6 cellular contexts compared by ENCODE assay signal in the genomic region with DNA sequence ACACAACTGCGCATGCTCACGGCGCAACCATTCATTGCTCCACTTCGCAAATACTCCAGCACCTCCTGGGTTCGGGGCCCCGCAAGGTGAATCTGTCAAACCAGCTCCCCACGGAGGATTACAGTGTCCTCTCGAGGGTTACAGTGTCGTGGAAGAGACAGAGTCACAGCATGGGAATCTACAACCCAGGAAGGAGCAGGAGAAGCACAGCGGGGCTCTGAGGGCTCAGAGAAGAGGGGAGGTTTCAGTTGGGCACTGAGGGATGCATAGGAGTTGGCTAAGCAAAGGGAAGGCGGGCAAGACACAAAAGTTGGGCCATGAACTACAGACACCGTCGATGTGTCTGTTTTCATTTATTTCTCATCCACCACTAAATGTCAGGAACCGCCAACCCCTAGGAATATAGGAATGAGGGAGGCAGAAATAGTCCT. TPM values are rescaled to one million over a fixed set of nuclear protein-coding genes. Genes with fewer than 3 reads are reported as not detected.
DNase-seq lines count a peak whose midpoint lies in the region; ATAC-seq and TF ChIP-seq lines count a peak whose summit lies in the region.

No MANE protein-coding gene starts in this region.

- peaks cover 14% of the 10 kb centered on the region for H3K4me1 ChIP-seq in A673 (ENCODE audit: insufficient read depth, low read length, poor library complexity, severe bottlenecking)

- no peaks in the 10 kb centered on the region for H3K9me3 ChIP-seq in A673 (ENCODE audit: low read depth, low read length, poor library complexity, severe bottlenecking)

- peak overlapping the region; percentile 93 for H3K27ac ChIP-seq in A673 (ENCODE audit: low read depth, low read length, poor library complexity, severe bottlenecking)
- peak overlapping the region; percentile 43 to 99 (median 96) for H3K27ac ChIP-seq in dorsolateral prefrontal cortex

- ATAC-seq in HG03439 (IDR thresholded peaks at IDR 0.05; ENCODE audit: unreplicated experiment), result no peak
- no peak for ATAC-seq in HG02970 (IDR thresholded peaks at IDR 0.05; ENCODE audit: low FRiP score, unreplicated experiment)

- no peaks in the 10 kb centered on the region for H3K27me3 ChIP-seq in A673 (replicated peaks; ENCODE audit: insufficient read depth, low read depth, low read length, poor library complexity)
- H3K27me3 ChIP-seq in dorsolateral prefrontal cortex, result no peaks in the 10 kb centered on the region

- BruUV-seq in A673 (replicated peaks; lab: Mats Ljungman, UMichigan), result no TSS peak

- TF ChIP-seq CTCF in A673 (conservative IDR thresholded peaks at IDR 0.05; ENCODE audit: low read depth, low read length), result no peak
- no peak for TF ChIP-seq CTCF in LNCaP clone FGC (IDR thresholded peaks at IDR 0.05; ENCODE audit: control insufficient read depth, extremely low read depth, insufficient read depth)
- TF ChIP-seq CTCF in dorsolateral prefrontal cortex (IDR thresholded peaks at IDR 0.05 in 54 of 56, conservative IDR thresholded peaks at IDR 0.05 in 2 of 56; ENCODE audit: low read depth in 1 of 56, partially characterized antibody in 56 of 56), result no peak

- intact Hi-C loops in A673 (cut with micrococcal nuclease; ENCODE audit: unreplicated experiment), result no loop called here
- intact Hi-C loops in dorsolateral prefrontal cortex (cut with DNase I), result no loop called here

- peaks cover 25% of the 10 kb centered on the region for H3K36me3 ChIP-seq in A673 (ENCODE audit: insufficient read depth, low read length, poor library complexity, severe bottlenecking)

- H3K4me3 ChIP-seq in A673 (ENCODE audit: low read depth, low read length, poor library complexity, severe bottlenecking) (peak overlapping the region; percentile 70), LNCaP clone FGC (ENCODE audit: low read depth, low read length) (peak overlapping the region; percentile 81), dorsolateral prefrontal cortex (peak overlapping the region; percentile 61 to 100 (median 91))

- no peak for DNase-seq in A673 (ENCODE audit: low spot score)
- DNase-seq in LNCaP clone FGC (ENCODE audit: low read depth), result no peak
- peak in 1 of 10 donors; percentile 86 for DNase-seq in dorsolateral prefrontal cortex
- DNase-seq in stimulated activated CD4-positive, alpha-beta T cell treated with anti-CD3 and anti-CD28 coated beads, Interleukin-1b, Interleukin-23, amount 100 ng/mL, for 4 hours (ENCODE audit: low read depth in 2 of 2), result peak; percentile 56 to 69

- CTCF ChIA-PET in A673 (lab: Charles Lee), result no interaction called here

- POLR2A ChIA-PET in A673 (lab: Charles Lee; ENCODE audit: low non-redundant PET), result no interaction called here

RNA-seq across cellular contexts. Expression of a gene that starts 1.0 kb away (rescaled TPM):
- total RNA-seq in A673 (2021) (100 and 106 TPM in 2 replicates), dorsolateral prefrontal cortex (10 to 100 TPM; 30.4 to 92.6 (median 66.4) TPM)

RNA-seq across cellular contexts. Expression of a gene that starts 18.3 kb away (rescaled TPM):
- 3.4 and 3.6 TPM in 2 replicates for total RNA-seq in A673 (2021)
- 1 to 10 TPM; 1.6 to 9.6 (median 3.6) TPM for total RNA-seq in dorsolateral prefrontal cortex

RNA-seq across cellular contexts. Expression of a gene that starts 21.4 kb away (rescaled TPM):
- total RNA-seq in A673 (2021) (30.6 and 37.1 TPM in 2 replicates), dorsolateral prefrontal cortex (10 to 100 TPM; 39.9 to 75.3 (median 52.4) TPM)

RNA-seq across cellular contexts. Expression of a gene that starts 30.6 kb away (rescaled TPM):
- total RNA-seq in A673 (2021) (649 and 671 TPM in 2 replicates), dorsolateral prefrontal cortex (100 to 1,000 TPM; 138 to 218 (median 173) TPM)

RNA-seq across cellular contexts. Expression of a gene that starts 32.7 kb away (rescaled TPM):
- 127 and 133 TPM in 2 replicates for total RNA-seq in A673 (2021)
- total RNA-seq in dorsolateral prefrontal cortex, result 10 to 100 TPM; 27.0 to 65.7 (median 45.9) TPM

Comparison
In these comparisons a context has a peak if more than half of its experiments do, and no peak if none do; other contexts are left out.
1. DNase-seq: peak in stimulated activated CD4-positive, alpha-beta T cell treated with anti-CD3 and anti-CD28 coated beads, Interleukin-1b, Interleukin-23, amount 100 ng/mL, for 4 hours (2 of 2); none in A673 (single experiment) and LNCaP clone FGC (single experiment).
2. Peak in every context shown above with its lines, with median percentiles within 50 percentile points of each other: H3K4me3 ChIP-seq.